In the genomic region with DNA sequence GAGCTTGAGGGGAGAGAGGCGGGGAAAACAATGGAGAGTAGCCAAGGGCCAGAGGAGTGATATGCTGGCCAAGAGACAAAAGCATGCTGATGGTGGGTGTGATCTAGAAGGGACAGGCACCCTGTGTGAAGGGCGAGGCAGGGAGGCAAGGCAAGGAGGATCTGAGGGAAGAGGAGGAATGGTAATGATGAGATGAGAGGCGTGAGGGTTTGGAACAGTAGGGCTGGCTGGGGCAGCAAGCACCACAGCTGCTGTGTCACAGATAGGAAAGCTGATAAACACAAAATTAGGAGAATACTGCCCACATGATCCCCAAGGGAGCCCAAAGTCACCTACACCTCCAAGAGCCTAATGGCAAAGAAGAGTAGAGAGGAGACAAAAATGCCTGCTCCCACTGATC, we compare ENCODE assay signal across 27 cellular contexts.
"Had no signal": no experiment of that assay in that cellular context is flagged by ENCODE, and none has a peak within 500 bp of the region (broad histone marks: within the 10 kb centered on the region; RNA-seq: fewer than 3 reads in every experiment).

No MANE protein-coding gene starts in this region.

- H3K27ac ChIP-seq: left lung, pancreas, prostate gland, skin epidermis, suprapubic skin, thoracic aorta, tibial artery, upper lobe of right lung had no signal

- H3K4me3 ChIP-seq: left lung, lung, mucosa of descending colon, pancreas, prostate gland, skin epidermis, suprapubic skin, thoracic aorta, tibial artery, upper lobe of right lung had no signal

- H3K9me3 ChIP-seq: left lung, mucosa of descending colon, pancreas, prostate gland, suprapubic skin, thoracic aorta, tibial artery, upper lobe of right lung had no signal

- H3K9me3 Mint-ChIP-seq: natural killer cell treated with Interleukin-12 subunit alpha and Interleukin-12 subunit beta and Interleukin-15 and Interleukin-18, amount 100 ng/mL, for 72 hours; stimulated activated effector memory CD8-positive, alpha-beta T cell treated with anti-CD3 and anti-CD28 coated beads, Interleukin-12 subunit alpha, Interleukin-12 subunit beta, amount 100 ng/mL, for 72 hours; stimulated activated naive CD8-positive, alpha-beta T cell treated with anti-CD3 and anti-CD28 coated beads, Interleukin-15, Interleukin-2, amounts not matched to agents 100 ng/mL and 50 ng/mL, for 24 hours had no signal

- H3K27me3 ChIP-seq: left lung, pancreas, suprapubic skin, tibial artery, upper lobe of right lung had no signal

- H3K36me3 ChIP-seq: prostate gland had no signal

- DNase-seq: hippocampal formation; kidney; left colon; left lung; midbrain; mucosa of descending colon; naive thymus-derived CD4-positive, alpha-beta T cell; pancreas; posterior cingulate gyrus; retina; right cardiac atrium; stimulated activated CD4-positive, alpha-beta T cell treated with anti-CD3 and anti-CD28 coated beads, Interleukin-12 subunit alpha, Interleukin-12 subunit beta, amount 100 ng/mL, for 4 hours; stimulated activated CD4-positive, alpha-beta T cell treated with anti-CD3 and anti-CD28 coated beads, Interleukin-15, amount 100 ng/mL, for 24 hours; stimulated activated CD4-positive, alpha-beta T cell treated with anti-CD3 and anti-CD28 coated beads, Interleukin-4, amount 100 ng/mL, for 24 hours; stimulated activated naive CD4-positive, alpha-beta T cell; tibial artery; trophoblast cell; upper lobe of right lung had no signal

- H3K4me1 ChIP-seq: left lung, pancreas, prostate gland, suprapubic skin, tibial artery, upper lobe of right lung had no signal

- ATAC-seq: left colon; left lung; mucosa of descending colon; naive thymus-derived CD4-positive, alpha-beta T cell; natural killer cell treated with Interleukin-12 subunit alpha and Interleukin-12 subunit beta and Interleukin-15 and Interleukin-18, amount 100 ng/mL, for 72 hours; pancreas; right cardiac atrium; sciatic nerve; stimulated activated effector memory CD8-positive, alpha-beta T cell treated with anti-CD3 and anti-CD28 coated beads, Interleukin-12 subunit alpha, Interleukin-12 subunit beta, amount 100 ng/mL, for 72 hours; upper lobe of right lung had no signal

- H3K4me3 Mint-ChIP-seq: naive thymus-derived CD4-positive, alpha-beta T cell; natural killer cell treated with Interleukin-12 subunit alpha and Interleukin-12 subunit beta and Interleukin-15 and Interleukin-18, amount 100 ng/mL, for 72 hours; stimulated activated effector memory CD8-positive, alpha-beta T cell treated with anti-CD3 and anti-CD28 coated beads, Interleukin-12 subunit alpha, Interleukin-12 subunit beta, amount 100 ng/mL, for 72 hours; stimulated activated naive CD8-positive, alpha-beta T cell treated with anti-CD3 and anti-CD28 coated beads, Interleukin-15, Interleukin-2, amounts not matched to agents 100 ng/mL and 50 ng/mL, for 24 hours had no signal

- H3K27ac Mint-ChIP-seq: naive thymus-derived CD4-positive, alpha-beta T cell; natural killer cell treated with Interleukin-12 subunit alpha and Interleukin-12 subunit beta and Interleukin-15 and Interleukin-18, amount 100 ng/mL, for 72 hours; stimulated activated effector memory CD8-positive, alpha-beta T cell treated with anti-CD3 and anti-CD28 coated beads, Interleukin-12 subunit alpha, Interleukin-12 subunit beta, amount 100 ng/mL, for 72 hours; stimulated activated naive CD8-positive, alpha-beta T cell treated with anti-CD3 and anti-CD28 coated beads, Interleukin-15, Interleukin-2, amounts not matched to agents 100 ng/mL and 50 ng/mL, for 24 hours had no signal

- H3K4me1 Mint-ChIP-seq: stimulated activated effector memory CD8-positive, alpha-beta T cell treated with anti-CD3 and anti-CD28 coated beads, Interleukin-12 subunit alpha, Interleukin-12 subunit beta, amount 100 ng/mL, for 72 hours had no signal

- H3K27me3 Mint-ChIP-seq: naive thymus-derived CD4-positive, alpha-beta T cell; natural killer cell treated with Interleukin-12 subunit alpha and Interleukin-12 subunit beta and Interleukin-15 and Interleukin-18, amount 100 ng/mL, for 72 hours; stimulated activated naive CD8-positive, alpha-beta T cell treated with anti-CD3 and anti-CD28 coated beads, Interleukin-15, Interleukin-2, amounts not matched to agents 100 ng/mL and 50 ng/mL, for 24 hours had no signal
